In genomic region chr3:13528217-13528801, GRCh38 we compare ENCODE assay signal across 1 cellular context.
TF ChIP-seq lines count a peak whose summit lies in the region.

No MANE protein-coding gene starts in this region.

TF ChIP-seq in GM12878, 131 proteins besides CTCF, POLR2A, EP300 and RAD21 (continued from another document):
- TF ChIP-seq E4F1 (IDR thresholded peaks at IDR 0.05; ENCODE audit: borderline replicate concordance, partially characterized antibody) (no peak), STAT3 (IDR thresholded peaks at IDR 0.05; ENCODE audit: low read depth, low read length) (no peak)
